Comparison of ENCODE assay signal across 20 cellular contexts in genomic region chr12:25526778-25527177, GRCh38. TPM values are rescaled to one million over a fixed set of nuclear protein-coding genes. Genes with fewer than 3 reads are reported as not detected.
DNase-seq lines count a peak whose midpoint lies in the region; ATAC-seq, FAIRE-seq and TF ChIP-seq lines count a peak whose summit lies in the region.
"Had no signal": no experiment of that assay in that cellular context is flagged by ENCODE, and none has a peak within 500 bp of the region (broad histone marks: within the 10 kb centered on the region; RNA-seq: fewer than 3 reads in every experiment).

No MANE protein-coding gene starts in this region.

- H4K20me1 ChIP-seq in GM23248 (ENCODE audit: insufficient read depth), result no peaks in the 10 kb centered on the region
- H4K20me1 ChIP-seq in fibroblast of lung (ENCODE audit: control insufficient read depth, extremely low read depth, insufficient read depth, low read length), result no peaks in the 10 kb centered on the region

- in situ Hi-C loops in GM23248 (cut with MboI), result no loop called here

- ATAC-seq in activated CD8-positive, alpha-beta T cell treated with anti-CD3 and anti-CD28 coated beads for 36 hours, result no peak
- ATAC-seq in GM19324 (IDR thresholded peaks at IDR 0.05; ENCODE audit: low FRiP score, unreplicated experiment) (no peak), HG02759 (IDR thresholded peaks at IDR 0.05; ENCODE audit: unreplicated experiment) (no peak)

- POLR2A ChIA-PET in activated CD8-positive, alpha-beta T cell treated with anti-CD3 and anti-CD28 coated beads for 36 hours (lab: Charles Lee), result no interaction called here

- H3K9ac ChIP-seq in GM23248 (no peak overlapping the region), fibroblast of lung (ENCODE audit: insufficient read depth, low read length) (no peak overlapping the region)

- FAIRE-seq in RCC 7860 (lab: Jason Lieb, UNC), result peak; percentile 32
- FAIRE-seq: GM12892, GM18507, H1 had no signal

- CTCF ChIA-PET in activated CD8-positive, alpha-beta T cell treated with anti-CD3 and anti-CD28 coated beads for 36 hours (lab: Charles Lee), result no interaction called here

- 74 to 82% methylated on average over 3 of the region's 3 CpGs for WGBS in GM23248 (ENCODE audit: low coverage in 1 of 2, low lambda C conversion rate in 2 of 2, missing lambda C conversion rate in 2 of 2), 2 experiments

- H3K4me1 ChIP-seq in GM23248 (ENCODE audit: insufficient read depth) (peaks cover 7% of the 10 kb centered on the region; the same call in 1 of the 2 replicates), fibroblast of lung (ENCODE audit: control insufficient read depth, extremely low read depth, insufficient read depth, low read length) (no peaks in the 10 kb centered on the region)
- H3K4me1 ChIP-seq: BE2C had no signal

- H3K9me3 Mint-ChIP-seq in activated CD8-positive, alpha-beta T cell treated with anti-CD3 and anti-CD28 coated beads for 36 hours, result no peaks in the 10 kb centered on the region
- H3K9me3 Mint-ChIP-seq: CD4-positive, CD25-positive, alpha-beta regulatory T cell; CD8-positive, alpha-beta memory T cell; H9 had no signal

- no peaks in the 10 kb centered on the region for H3K36me3 Mint-ChIP-seq in activated CD8-positive, alpha-beta T cell treated with anti-CD3 and anti-CD28 coated beads for 36 hours (ENCODE audit: low read depth)
- H3K36me3 Mint-ChIP-seq: CD4-positive, CD25-positive, alpha-beta regulatory T cell; CD8-positive, alpha-beta memory T cell had no signal

- H3K27me3 Mint-ChIP-seq in activated CD8-positive, alpha-beta T cell treated with anti-CD3 and anti-CD28 coated beads for 36 hours, result no peaks in the 10 kb centered on the region
- H3K27me3 Mint-ChIP-seq: CD4-positive, CD25-positive, alpha-beta regulatory T cell had no signal

- no peaks in the 10 kb centered on the region for H3K9me3 ChIP-seq in GM23248 (ENCODE audit: low read depth)
- H3K9me3 ChIP-seq in fibroblast of lung (ENCODE audit: control insufficient read depth, insufficient read depth, low read depth, low read length), result no peaks in the 10 kb centered on the region
- H3K9me3 ChIP-seq: BE2C had no signal

- no peak for DNase-seq in GM23248
- DNase-seq in RCC 7860 (ENCODE audit: low spot score), result no peak
- DNase-seq in fibroblast of lung (ENCODE audit: low read depth in 2 of 2), result peak in 1 of 2 donors; percentile 67
- no peak for DNase-seq in activated CD8-positive, alpha-beta T cell treated with anti-CD3 and anti-CD28 coated beads for 36 hours
- DNase-seq: BE2C; C1 segment of cervical spinal cord; CD4-positive, CD25-positive, alpha-beta regulatory T cell; CD8-positive, alpha-beta memory T cell; COR-L47; DMS153; DMS79; GDM1; H9 had no signal

- no peak overlapping the region for H3K4me2 ChIP-seq in GM23248 (ENCODE audit: unreplicated experiment)
- H3K4me2 ChIP-seq in fibroblast of lung (ENCODE audit: extremely low read depth, insufficient read depth, low read length), result no peak overlapping the region

- peaks cover 8% of the 10 kb centered on the region; the same call in 1 of the 2 replicates for H3F3A ChIP-seq in GM23248 (ENCODE audit: insufficient read depth)

- no peaks in the 10 kb centered on the region for H3K9me2 ChIP-seq in GM23248 (ENCODE audit: insufficient read depth)

- H3K27me3 ChIP-seq in GM23248 (replicated peaks; ENCODE audit: insufficient read depth) (no peaks in the 10 kb centered on the region), fibroblast of lung (ENCODE audit: control insufficient read depth, insufficient read depth, low read length) (no peaks in the 10 kb centered on the region)
- H3K27me3 ChIP-seq: BE2C had no signal

- H3K27ac ChIP-seq in GM23248 (no peak overlapping the region), fibroblast of lung (ENCODE audit: insufficient read depth, low read length) (no peak overlapping the region)

- H3K36me3 ChIP-seq in GM23248 (ENCODE audit: low read depth) (no peaks in the 10 kb centered on the region), fibroblast of lung (ENCODE audit: control insufficient read depth, insufficient read depth, low read length) (no peaks in the 10 kb centered on the region)
- H3K36me3 ChIP-seq: BE2C had no signal

- no peak overlapping the region for H3K4me3 Mint-ChIP-seq in activated CD8-positive, alpha-beta T cell treated with anti-CD3 and anti-CD28 coated beads for 36 hours
- H3K4me3 Mint-ChIP-seq: CD4-positive, CD25-positive, alpha-beta regulatory T cell; CD8-positive, alpha-beta memory T cell; H9 had no signal

- H3K27ac Mint-ChIP-seq in activated CD8-positive, alpha-beta T cell treated with anti-CD3 and anti-CD28 coated beads for 36 hours, result no peak overlapping the region
- H3K27ac Mint-ChIP-seq: CD4-positive, CD25-positive, alpha-beta regulatory T cell; CD8-positive, alpha-beta memory T cell; H9 had no signal

- H3K4me3 ChIP-seq in GM23248 (no peak overlapping the region), fibroblast of lung (replicated peaks in 1 of 4; ENCODE audit: control extremely low read depth in 1 of 4, insufficient read depth in 1 of 4, low read depth in 3 of 4, low read length in 4 of 4) (no peak overlapping the region)

- H2AFZ ChIP-seq in GM23248 (peak overlapping the region; percentile 22; the same call in 1 of the 2 replicates), fibroblast of lung (ENCODE audit: low read length) (peak overlapping the region; percentile 4)

- no peak for TF ChIP-seq CTCF in fibroblast of lung (conservative IDR thresholded peaks at IDR 0.05 in 1 of 2, IDR thresholded peaks at IDR 0.05 in 1 of 2; ENCODE audit: low read depth in 1 of 2, low read length in 2 of 2)
- TF ChIP-seq CTCF in activated CD8-positive, alpha-beta T cell treated with anti-CD3 and anti-CD28 coated beads for 36 hours (IDR thresholded peaks at IDR 0.05), result no peak

- H3K79me2 ChIP-seq in GM23248 (ENCODE audit: insufficient read depth) (no peaks in the 10 kb centered on the region), fibroblast of lung (ENCODE audit: control insufficient read depth, insufficient read depth, low read length) (no peaks in the 10 kb centered on the region)

- intact Hi-C loops in activated CD8-positive, alpha-beta T cell treated with anti-CD3 and anti-CD28 coated beads for 36 hours (cut with micrococcal nuclease), result no loop called here

- no peaks in the 10 kb centered on the region for H3K4me1 Mint-ChIP-seq in activated CD8-positive, alpha-beta T cell treated with anti-CD3 and anti-CD28 coated beads for 36 hours (ENCODE audit: low read depth)
- H3K4me1 Mint-ChIP-seq: CD4-positive, CD25-positive, alpha-beta regulatory T cell; CD8-positive, alpha-beta memory T cell; H9 had no signal

RNA-seq across cellular contexts. Expression of gene LMNTD1, which starts 26.3 kb away (rescaled TPM):
- 0.13 and 0.43 TPM in 2 replicates for total RNA-seq in GM23248 (2014; rRNA removed; shearing (Covaris generic))
- 0.39 and 0.58 TPM in 2 replicates for polyA plus RNA-seq in GM23248 (2016; fragmentation: Nextera tagmentation; extraction: Ambion mirVana)
- not detected in 2 replicates for total RNA-seq in fibroblast of lung
- polyA plus RNA-seq in fibroblast of lung, result 0.18 TPM in 1 of 2 replicates, not detected in the other
- not detected in 2 replicates for polyA plus RNA-seq in fibroblast of lung (2012)
- polyA minus RNA-seq in fibroblast of lung (ENCODE audit: low replicate concordance), result not detected in 2 replicates
- total RNA-seq in activated CD8-positive, alpha-beta T cell treated with anti-CD3 and anti-CD28 coated beads for 36 hours, result not detected
- total RNA-seq: A172; CD4-positive, CD25-positive, alpha-beta regulatory T cell; CD8-positive, alpha-beta memory T cell; H1; H9; HT-29 had no signal
- polyA plus RNA-seq: CD4-positive, CD25-positive, alpha-beta regulatory T cell; CD8-positive, alpha-beta memory T cell; H1 had no signal
